8 cellular contexts compared by ENCODE assay signal in genomic region chr1:200415693-200416593, GRCh38. TPM values are rescaled to one million over a fixed set of nuclear protein-coding genes. Genes with fewer than 3 reads are reported as not detected.
DNase-seq lines count a peak whose midpoint lies in the region; ATAC-seq and TF ChIP-seq lines count a peak whose summit lies in the region.

No MANE protein-coding gene starts in this region.

- DNase-seq in RWPE1 (ENCODE audit: low spot score): peak; percentile 92
- peak in 1 of 2 donors; percentile 36 for DNase-seq in heart right ventricle
- peak; percentile 51 for DNase-seq in ureter (ENCODE audit: low spot score)
- no peak for DNase-seq in C1 segment of cervical spinal cord (lab: John Stamatoyannopoulos, UW)
- DNase-seq in stimulated activated CD8-positive, alpha-beta memory T cell treated with anti-CD3 and anti-CD28 coated beads, Interleukin-4, amount 100 ng/mL, for 48 hours: no peak
- DNase-seq in substantia nigra (lab: John Stamatoyannopoulos, UW): no peak

- 32 to 38% methylated on average over 2 of the region's 2 CpGs for WGBS in heart right ventricle, 2 donors

- H3K9me3 ChIP-seq in heart right ventricle: no peaks in the 10 kb centered on the region

- H3K4me1 ChIP-seq in heart right ventricle: peaks cover 0 to 19% (median 11%) of the 10 kb centered on the region in 9 donors

- ATAC-seq in GM18508 (IDR thresholded peaks at IDR 0.05; ENCODE audit: insufficient read depth, unreplicated experiment) (peak; percentile 47), HG02763 (IDR thresholded peaks at IDR 0.05; ENCODE audit: unreplicated experiment) (peak; percentile 70), heart right ventricle (peak in 7 of 8 donors; percentile 52 to 91 (median 86))

- H3K4me3 ChIP-seq in heart right ventricle: no peak overlapping the region

- H3K36me3 ChIP-seq in heart right ventricle: no peaks in the 10 kb centered on the region

- CTCF ChIA-PET in RWPE1 (lab: Yijun Ruan, JAX): interaction anchor here (0.7 to 1.0 kb wide), 5 partner anchors 10 to 709 kb away, joined by 3 to 6 read pairs (median 4); no protein-coding TSS in a partner anchor

- intact Hi-C loops in heart right ventricle (cut with DNase I): no loop called here

- peak overlapping the region; percentile 89 for H3K27ac ChIP-seq in RWPE1
- peak overlapping the region in 6 of 10 donors; percentile 6 to 69 (median 46) for H3K27ac ChIP-seq in heart right ventricle
- H3K27ac ChIP-seq in substantia nigra (ENCODE audit: low read depth, low read length, poor library complexity, severe bottlenecking): no peak overlapping the region

- no peaks in the 10 kb centered on the region for H3K27me3 ChIP-seq in heart right ventricle

- TF ChIP-seq CTCF in RWPE1 (conservative IDR thresholded peaks at IDR 0.05; ENCODE audit: low read depth) (no peak), heart right ventricle (IDR thresholded peaks at IDR 0.05) (no peak)

- POLR2A ChIA-PET in RWPE1 (lab: Yijun Ruan, JAX; ENCODE audit: low non-redundant PET): interaction anchor here (0.7 kb wide), 1 partner anchor 52 kb away, joined by 3 read pairs; no protein-coding TSS in a partner anchor

RNA-seq across cellular contexts. Expression of gene ZNF281, which starts 6.1 kb away (rescaled TPM):
- 10 to 100 TPM in 4 of 10 donors, 1 to 10 TPM in 6; 6.8 to 11.7 (median 9.2) TPM for total RNA-seq in heart right ventricle
- polyA plus RNA-seq in heart right ventricle: 1 to 10 TPM; 2.8 to 3.4 TPM
- total RNA-seq in ureter: 10.8 TPM

Comparison
In these comparisons a context has a peak if more than half of its experiments do, and no peak if none do; other contexts are left out.
1. DNase-seq: peak in RWPE1 (single experiment) and ureter (single experiment); none in C1 segment of cervical spinal cord (0 of 14), stimulated activated CD8-positive, alpha-beta memory T cell treated with anti-CD3 and anti-CD28 coated beads, Interleukin-4, amount 100 ng/mL, for 48 hours (single experiment) and substantia nigra (0 of 49).
2. Peak in every context shown above with its lines, with median percentiles within 50 percentile points of each other: ATAC-seq.